11 cellular contexts compared by ENCODE assay signal in genomic region chr4:184396001-184396400, GRCh38.
DNase-seq lines count a peak whose midpoint lies in the region; ATAC-seq and TF ChIP-seq lines count a peak whose summit lies in the region.
"Had no signal": no experiment of that assay in that cellular context is flagged by ENCODE, and none has a peak within 500 bp of the region (broad histone marks: within the 10 kb centered on the region; RNA-seq: fewer than 3 reads in every experiment).

No MANE protein-coding gene starts in this region.

- TF ChIP-seq CTCF in heart right ventricle (IDR thresholded peaks at IDR 0.05), result no peak

- intact Hi-C loops in heart right ventricle (cut with DNase I), result loop anchor here in 2 of 10 donors (5.0 to 10.0 kb wide), 2 partner anchors 139 to 141 kb away; no protein-coding TSS in a partner anchor
- intact Hi-C loops in Right ventricle myocardium inferior (cut with DNase I), result no loop called here
- intact Hi-C loops in sciatic nerve (cut with DNase I), result loop anchor here (10.0 kb wide), 1 partner anchor 71 kb away; no protein-coding TSS in a partner anchor

- DNase-seq in heart right ventricle, result no peak
- no peak for DNase-seq in Right ventricle myocardium inferior (ENCODE audit: missing footprints)
- DNase-seq in SJSA1 (ENCODE audit: low read depth in 1 of 2, low spot score in 2 of 2), result peak; percentile 59 to 74
- DNase-seq in foreskin melanocyte, result no peak
- DNase-seq in sciatic nerve (ENCODE audit: low spot score), result no peak
- DNase-seq in inferior parietal cortex (ENCODE audit: extremely low spot score), result no peak
- DNase-seq: NCI-H146, upper lobe of left lung had no signal

- ATAC-seq in heart right ventricle, result peak in 1 of 8 donors; percentile 11
- ATAC-seq in Right ventricle myocardium inferior, result no peak
- peak; percentile 84 for ATAC-seq in HG02884 (IDR thresholded peaks at IDR 0.05; ENCODE audit: unreplicated experiment)
- no peak for ATAC-seq in sciatic nerve

- peaks cover 0 to 97% (median 21%) of the 10 kb centered on the region in 9 donors for H3K36me3 ChIP-seq in heart right ventricle
- H3K36me3 ChIP-seq in SJSA1, result peaks cover 44% of the 10 kb centered on the region

- peaks cover 0 to 3% (median 0%) of the 10 kb centered on the region in 11 donors for H3K9me3 ChIP-seq in heart right ventricle
- 0 out of 2 replicates have a peak, but pooled peaks cover 5% of the 10 kb centered on the region for H3K9me3 ChIP-seq in SJSA1 (replicated peaks)
- H3K9me3 ChIP-seq: adrenal gland, upper lobe of left lung had no signal

- H3K4me3 ChIP-seq in heart right ventricle (no peak overlapping the region), SJSA1 (no peak overlapping the region)
- H3K4me3 ChIP-seq: adrenal gland, upper lobe of left lung had no signal

- H3K27ac ChIP-seq in heart right ventricle, result peak overlapping the region; percentile 2 to 88 (median 64)
- peak overlapping the region; percentile 21 for H3K27ac ChIP-seq in SJSA1
- peak overlapping the region; percentile 62 for H3K27ac ChIP-seq in temporal lobe (ENCODE audit: low read depth, low read length)

- no peaks in the 10 kb centered on the region for H3K27me3 ChIP-seq in heart right ventricle
- no peaks in the 10 kb centered on the region for H3K27me3 ChIP-seq in SJSA1 (replicated peaks)
- H3K27me3 ChIP-seq: adrenal gland, upper lobe of left lung had no signal

- 96 to 98% methylated on average over 14 of the region's 14 CpGs for WGBS in heart right ventricle, 2 donors

- peaks cover 1 to 98% (median 40%) of the 10 kb centered on the region in 9 donors for H3K4me1 ChIP-seq in heart right ventricle
- peaks cover 51% of the 10 kb centered on the region for H3K4me1 ChIP-seq in SJSA1 (replicated peaks)

Comparison
In these comparisons a context has a peak if more than half of its experiments do, and no peak if none do; other contexts are left out.
1. DNase-seq: peak in SJSA1 (2 of 2); none in heart right ventricle (0 of 2), Right ventricle myocardium inferior (single experiment), foreskin melanocyte (single experiment), sciatic nerve (single experiment) and inferior parietal cortex (single experiment).
2. Peak in every context shown above with its lines, with median percentiles within 50 percentile points of each other: H3K27ac ChIP-seq.